10 cellular contexts compared by ENCODE assay signal in the genomic region with DNA sequence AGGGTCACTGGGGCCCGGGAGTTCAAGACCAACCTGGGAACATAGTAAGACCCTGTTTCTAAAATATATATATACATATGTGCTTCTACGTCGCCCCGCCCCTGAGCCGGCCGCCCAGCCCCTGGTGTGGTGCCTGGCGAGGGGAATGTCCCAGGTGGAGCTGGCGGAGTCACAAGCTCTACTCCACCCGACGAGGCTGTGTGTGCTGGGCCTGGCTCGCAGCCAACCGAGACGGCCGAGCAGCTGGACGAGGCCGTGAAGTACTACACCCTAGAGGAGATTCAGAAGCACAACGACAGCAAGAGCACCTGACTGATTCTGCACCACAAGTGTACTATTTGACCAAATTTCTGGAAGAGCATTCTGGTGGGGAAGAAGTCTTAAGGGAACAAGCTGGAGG. TPM values are rescaled to one million over a fixed set of nuclear protein-coding genes. Genes with fewer than 3 reads are reported as not detected.
DNase-seq lines count a peak whose midpoint lies in the region; FAIRE-seq and TF ChIP-seq lines count a peak whose summit lies in the region.
"Had no signal": no experiment of that assay in that cellular context is flagged by ENCODE, and none has a peak within 500 bp of the region (broad histone marks: within the 10 kb centered on the region; RNA-seq: fewer than 3 reads in every experiment).

No MANE protein-coding gene starts in this region.

- POLR2A ChIA-PET in HEK293 (lab: Yijun Ruan, JAX) = interaction anchor here (0.6 kb wide), 1 partner anchor 8 kb away, joined by 3 read pairs; no protein-coding TSS in a partner anchor
- POLR2A ChIA-PET in CD8-positive, alpha-beta memory T cell (lab: Charles Lee) = no interaction called here

- no peaks in the 10 kb centered on the region for H3K79me2 ChIP-seq in osteoblast (ENCODE audit: insufficient read depth, low read length)

- in situ Hi-C loops in brain microvascular endothelial cell (cut with HindIII; ENCODE audit: low pct_ligation_motif_present, low sequenced_read_pairs) = loop anchor here (25.0 kb wide), 1 partner anchor 201 kb away; no protein-coding TSS in a partner anchor

- H3K4me3 ChIP-seq in HEK293 (ENCODE audit: low read depth, low read length) (no peak overlapping the region), endodermal cell (ENCODE audit: low read length) (no peak overlapping the region), osteoblast (ENCODE audit: insufficient read depth, low read length) (no peak overlapping the region), brain microvascular endothelial cell (ENCODE audit: low read depth, low read length) (no peak overlapping the region), dorsolateral prefrontal cortex (no peak overlapping the region)
- H3K4me3 ChIP-seq in CD8-positive, alpha-beta memory T cell (ENCODE audit: low read length) = no peak overlapping the region

- TF ChIP-seq CTCF in HEK293 (tag by site-specific recombination; IDR thresholded peaks at IDR 0.05) (no peak), endodermal cell (conservative IDR thresholded peaks at IDR 0.05) (peak; percentile 38), osteoblast (IDR thresholded peaks at IDR 0.05; ENCODE audit: extremely low read depth, low read depth, low read length) (no peak), brain microvascular endothelial cell (IDR thresholded peaks at IDR 0.05; ENCODE audit: low read depth, low read length, missing control alignments) (no peak), dorsolateral prefrontal cortex (IDR thresholded peaks at IDR 0.05 in 54 of 56, conservative IDR thresholded peaks at IDR 0.05 in 2 of 56; ENCODE audit: low read depth in 1 of 56, partially characterized antibody in 56 of 56) (no peak)

- H3K27me3 ChIP-seq in endodermal cell (ENCODE audit: control insufficient read depth, insufficient read depth, low read length, poor library complexity, severe bottlenecking) (no peaks in the 10 kb centered on the region), osteoblast (ENCODE audit: insufficient read depth, low read length) (no peaks in the 10 kb centered on the region), brain microvascular endothelial cell (replicated peaks) (no peaks in the 10 kb centered on the region), dorsolateral prefrontal cortex (no peaks in the 10 kb centered on the region)
- no peaks in the 10 kb centered on the region for H3K27me3 ChIP-seq in CD8-positive, alpha-beta memory T cell (ENCODE audit: insufficient read depth, low read length, poor library complexity, severe bottlenecking)
- H3K27me3 ChIP-seq: neutrophil had no signal

- H3K4me1 ChIP-seq in HEK293 (ENCODE audit: control insufficient read depth, insufficient read depth, low read length) (no peaks in the 10 kb centered on the region), endodermal cell (ENCODE audit: control insufficient read depth, insufficient read depth, low read length) (no peaks in the 10 kb centered on the region), osteoblast (ENCODE audit: insufficient read depth, low read length) (no peaks in the 10 kb centered on the region)
- H3K4me1 ChIP-seq in CD8-positive, alpha-beta memory T cell (ENCODE audit: insufficient read depth, low read length) = no peaks in the 10 kb centered on the region

- H2AFZ ChIP-seq in osteoblast (ENCODE audit: low read length) = no peak overlapping the region

- H3K9me3 ChIP-seq in HEK293 (ENCODE audit: control insufficient read depth, insufficient read depth, low read depth, low read length) (no peaks in the 10 kb centered on the region), endodermal cell (ENCODE audit: control insufficient read depth, low read length) (no peaks in the 10 kb centered on the region), osteoblast (ENCODE audit: low read depth, low read length) (no peaks in the 10 kb centered on the region)
- H3K9me3 ChIP-seq in CD8-positive, alpha-beta memory T cell (ENCODE audit: low read length) = no peaks in the 10 kb centered on the region
- H3K9me3 ChIP-seq: neutrophil had no signal

- H3K36me3 ChIP-seq in HEK293 (ENCODE audit: control insufficient read depth in 2 of 2, insufficient read depth in 1 of 2, low read length in 2 of 2) (no peaks in the 10 kb centered on the region), endodermal cell (ENCODE audit: control insufficient read depth, insufficient read depth, low read length) (no peaks in the 10 kb centered on the region), osteoblast (ENCODE audit: insufficient read depth, low read length) (no peaks in the 10 kb centered on the region), brain microvascular endothelial cell (replicated peaks) (no peaks in the 10 kb centered on the region)
- H3K36me3 ChIP-seq in CD8-positive, alpha-beta memory T cell (ENCODE audit: insufficient read depth, low read length) = no peaks in the 10 kb centered on the region
- H3K36me3 ChIP-seq: neutrophil had no signal

- H3K4me3 Mint-ChIP-seq in endodermal cell = no peak overlapping the region
- no peak overlapping the region for H3K4me3 Mint-ChIP-seq in CD8-positive, alpha-beta memory T cell

- CTCF ChIA-PET in HEK293 (lab: Yijun Ruan, JAX) = interaction anchor here (0.6 to 12.4 kb wide), 15 partner anchors 9 to 757 kb away, joined by 3 to 155 read pairs (median 4); a partner anchor contains a TSS
- CTCF ChIA-PET in CD8-positive, alpha-beta memory T cell (lab: Charles Lee) = interaction anchor here (2.6 to 8.8 kb wide), 2 partner anchors 25 to 187 kb away, joined by 14 to 81 read pairs; a partner anchor contains a TSS

- H3K27ac Mint-ChIP-seq in endodermal cell = no peak overlapping the region
- no peak overlapping the region for H3K27ac Mint-ChIP-seq in CD8-positive, alpha-beta memory T cell

- peak; percentile 90 for DNase-seq in NCI-H524 treated with DMSO at 0.1 percent for 48 hours (lab: John Stamatoyannopoulos, UW)
- DNase-seq in endodermal cell = peak; percentile 52
- DNase-seq in osteoblast (ENCODE audit: insufficient read length, low spot score, missing footprints) = peak; percentile 35
- no peak for DNase-seq in brain microvascular endothelial cell
- no peak for DNase-seq in HTR-8/SVneo (ENCODE audit: insufficient read length, low spot score)
- DNase-seq in dorsolateral prefrontal cortex = no peak
- DNase-seq in CD8-positive, alpha-beta memory T cell = no peak
- DNase-seq: DND-41 had no signal

- H3K36me3 Mint-ChIP-seq in endodermal cell (ENCODE audit: low read depth) = no peaks in the 10 kb centered on the region
- no peaks in the 10 kb centered on the region for H3K36me3 Mint-ChIP-seq in CD8-positive, alpha-beta memory T cell

- intact Hi-C loops in dorsolateral prefrontal cortex (cut with DNase I) = no loop called here

- no peak overlapping the region for H3K4me2 ChIP-seq in osteoblast (ENCODE audit: insufficient read depth, low read length)

- no peak for FAIRE-seq in HTR-8/SVneo (lab: Jason Lieb, UNC)

- no peak overlapping the region for H3K9ac ChIP-seq in endodermal cell (ENCODE audit: extremely low read depth, low read length, poor library complexity, severe bottlenecking)

- peaks cover 2% of the 10 kb centered on the region for H3K4me1 Mint-ChIP-seq in endodermal cell
- H3K4me1 Mint-ChIP-seq in CD8-positive, alpha-beta memory T cell = peaks cover 2 to 5% (median 5%) of the 10 kb centered on the region in 3 donors

- H3K27ac ChIP-seq in HEK293 (ENCODE audit: extremely low read depth, low read depth, low read length) (no peak overlapping the region), endodermal cell (ENCODE audit: low read depth, low read length) (no peak overlapping the region), osteoblast (ENCODE audit: low read depth, low read length) (no peak overlapping the region), brain microvascular endothelial cell (no peak overlapping the region), dorsolateral prefrontal cortex (no peak overlapping the region)
- H3K27ac ChIP-seq in CD8-positive, alpha-beta memory T cell (ENCODE audit: low read depth, low read length) = no peak overlapping the region
- H3K27ac ChIP-seq: neutrophil had no signal

- H3K9me3 Mint-ChIP-seq in endodermal cell = no peaks in the 10 kb centered on the region
- H3K9me3 Mint-ChIP-seq in CD8-positive, alpha-beta memory T cell = no peaks in the 10 kb centered on the region

- no peaks in the 10 kb centered on the region for H4K20me1 ChIP-seq in osteoblast (ENCODE audit: insufficient read depth, low read length)

- H3K27me3 Mint-ChIP-seq in endodermal cell (ENCODE audit: insufficient read depth) = peaks cover 2% of the 10 kb centered on the region
- no peaks in the 10 kb centered on the region for H3K27me3 Mint-ChIP-seq in CD8-positive, alpha-beta memory T cell

- 80 to 88% methylated on average over 11 to 17 of the region's 17 CpGs for WGBS in endodermal cell (ENCODE audit: insufficient coverage in 1 of 2, insufficient read length in 1 of 2), 2 experiments

TF ChIP-seq in HEK293, 187 proteins besides CTCF, POLR2A, EP300 and RAD21 (continues in another document):
- TF ChIP-seq KLF1 (tag by site-specific recombination; IDR thresholded peaks at IDR 0.05) = peak; percentile 65
- TF ChIP-seq ZBTB8A (tag by site-specific recombination; IDR thresholded peaks at IDR 0.05) = 0 out of 2 replicates have a peak, but pooled peaks have one; percentile 13
- no peak for TF ChIP-seq ZBTB20 (tag by site-specific recombination; IDR thresholded peaks at IDR 0.05)
- TF ChIP-seq ZBTB17 (tag by site-specific recombination; IDR thresholded peaks at IDR 0.05) = 0 out of 2 replicates have a peak, but pooled peaks have one; percentile 25
- 0 out of 2 replicates have a peak, but pooled peaks have one; percentile 27 for TF ChIP-seq SCRT1 (tag by site-specific recombination; IDR thresholded peaks at IDR 0.05; ENCODE audit: borderline replicate concordance)

RNA-seq across cellular contexts. Expression of a gene that starts 22.1 kb away (rescaled TPM):
- total RNA-seq in endodermal cell = 10 to 100 TPM; 59.9 to 66.9 TPM
- 30.1 TPM for polyA plus RNA-seq in endodermal cell (2013, experiment 1 of 2)
- polyA plus RNA-seq in endodermal cell (2013, experiment 2 of 2) = 32.0 TPM
- 25.0 and 25.3 TPM in 2 replicates for total RNA-seq in osteoblast
- total RNA-seq in dorsolateral prefrontal cortex = 100 to 1,000 TPM; 230 to 451 (median 314) TPM
- total RNA-seq in CD8-positive, alpha-beta memory T cell = 10 to 100 TPM; 66.1 to 75.1 TPM
- 40.4 TPM for polyA plus RNA-seq in CD8-positive, alpha-beta memory T cell

RNA-seq across cellular contexts. Expression of a gene that starts 46.8 kb away (rescaled TPM):
- 10 to 100 TPM; 15.8 to 23.6 TPM for total RNA-seq in endodermal cell
- polyA plus RNA-seq in endodermal cell (2013, experiment 1 of 2) = 23.2 TPM
- polyA plus RNA-seq in endodermal cell (2013, experiment 2 of 2) = 22.6 TPM
- total RNA-seq in osteoblast = 16.6 and 18.3 TPM in 2 replicates
- total RNA-seq in dorsolateral prefrontal cortex = 100 to 1,000 TPM in 111 of 120 experiments, 10 to 100 TPM in 9; 71.5 to 285 (median 191) TPM
- 10 to 100 TPM; 16.7 to 17.4 TPM for total RNA-seq in CD8-positive, alpha-beta memory T cell
- 67.4 TPM for polyA plus RNA-seq in CD8-positive, alpha-beta memory T cell

RNA-seq across cellular contexts. Expression of a gene that starts 47.3 kb away (rescaled TPM):
- total RNA-seq in endodermal cell (10 to 100 TPM; 25.0 to 27.9 TPM), osteoblast (10.1 and 11.5 TPM in 2 replicates), dorsolateral prefrontal cortex (10 to 100 TPM in 115 of 120 experiments, 1 to 10 TPM in 5; 7.5 to 23.0 (median 15.3) TPM)
- polyA plus RNA-seq in endodermal cell (2013, experiment 1 of 2) = 37.2 TPM
- 27.9 TPM for polyA plus RNA-seq in endodermal cell (2013, experiment 2 of 2)
- 10 to 100 TPM; 19.3 to 20.5 TPM for total RNA-seq in CD8-positive, alpha-beta memory T cell
- polyA plus RNA-seq in CD8-positive, alpha-beta memory T cell = 37.9 TPM

Comparison
In these comparisons a context has a peak if more than half of its experiments do, and no peak if none do; other contexts are left out.
1. DNase-seq: peak in NCI-H524 treated with DMSO at 0.1 percent for 48 hours (single experiment), endodermal cell (single experiment) and osteoblast (single experiment); none in brain microvascular endothelial cell (single experiment), HTR-8/SVneo (single experiment), dorsolateral prefrontal cortex (0 of 10) and CD8-positive, alpha-beta memory T cell (0 of 5).